Comparison of ENCODE assay signal across 18 cellular contexts in genomic region chr4:185726931-185727330, GRCh38.
DNase-seq lines count a peak whose midpoint lies in the region; ATAC-seq lines count a peak whose summit lies in the region.
"Had no signal": no experiment of that assay in that cellular context is flagged by ENCODE, and none has a peak within 500 bp of the region (broad histone marks: within the 10 kb centered on the region; RNA-seq: fewer than 3 reads in every experiment).

No MANE protein-coding gene starts in this region.

- no peak for ATAC-seq in GM18868 (IDR thresholded peaks at IDR 0.05; ENCODE audit: unreplicated experiment)
- ATAC-seq in HG03175 (IDR thresholded peaks at IDR 0.05; ENCODE audit: unreplicated experiment) = no peak

- peak; percentile 63 for DNase-seq in LHCN-M2 (ENCODE audit: low read depth)
- DNase-seq in dermis blood vessel endothelial cell = peak; percentile 59
- DNase-seq in CD8-positive, alpha-beta memory T cell = no peak
- DNase-seq in OCI-M1 (lab: John Stamatoyannopoulos, UW) = no peak
- DNase-seq: colonic mucosa, Karpas-422, kidney, NCI-H1436 treated with DMSO at 0.1 percent for 48 hours, NCI-H526, pancreas, SW 1271 had no signal

- no peaks in the 10 kb centered on the region for H3K4me1 Mint-ChIP-seq in CD8-positive, alpha-beta memory T cell

- H3K36me3 ChIP-seq in ACC112 (ENCODE audit: insufficient read depth, low read length) = no peaks in the 10 kb centered on the region
- H3K36me3 ChIP-seq in muscle layer of colon (ENCODE audit: insufficient read depth, low read length) = no peaks in the 10 kb centered on the region
- no peaks in the 10 kb centered on the region for H3K36me3 ChIP-seq in CD8-positive, alpha-beta memory T cell (ENCODE audit: insufficient read depth, low read length)
- H3K36me3 ChIP-seq: colonic mucosa, pancreas, vagina had no signal

- H3K9ac ChIP-seq in muscle layer of colon (ENCODE audit: low read length) = no peak overlapping the region

- no peak overlapping the region for H3K4me3 ChIP-seq in ACC112 (ENCODE audit: low read depth, low read length)
- H3K4me3 ChIP-seq in muscle layer of colon (ENCODE audit: low read depth in 1 of 2, low read length in 2 of 2) = no peak overlapping the region
- H3K4me3 ChIP-seq in CD8-positive, alpha-beta memory T cell (ENCODE audit: low read length) = no peak overlapping the region
- H3K4me3 ChIP-seq: colonic mucosa, pancreas, vagina had no signal

- 0 out of 2 replicates have a peak overlapping the region, but pooled peaks have one; percentile 15 for H3K27ac ChIP-seq in ACC112 (ENCODE audit: low read depth, low read length)
- H3K27ac ChIP-seq in muscle layer of colon (ENCODE audit: low read depth, low read length) = peak overlapping the region; percentile 20
- H3K27ac ChIP-seq in CD8-positive, alpha-beta memory T cell (ENCODE audit: low read depth, low read length) = no peak overlapping the region
- H3K27ac ChIP-seq: colonic mucosa, epithelial cell of prostate, vagina had no signal

- no peaks in the 10 kb centered on the region for H3K9me3 Mint-ChIP-seq in CD8-positive, alpha-beta memory T cell
- H3K9me3 Mint-ChIP-seq: stimulated activated naive CD8-positive, alpha-beta T cell treated with anti-CD3 and anti-CD28 coated beads, Interleukin-15, Interleukin-2, amounts not matched to agents 100 ng/mL and 50 ng/mL, for 24 hours had no signal

- H3K4me1 ChIP-seq in ACC112 (ENCODE audit: control insufficient read depth, insufficient read depth, low read length, unreplicated experiment) = peaks cover 36% of the 10 kb centered on the region
- peaks cover 50% of the 10 kb centered on the region for H3K4me1 ChIP-seq in muscle layer of colon (ENCODE audit: insufficient read depth, low read length)
- no peaks in the 10 kb centered on the region for H3K4me1 ChIP-seq in CD8-positive, alpha-beta memory T cell (ENCODE audit: insufficient read depth, low read length)
- H3K4me1 ChIP-seq: colonic mucosa had no signal

- H3K4me3 Mint-ChIP-seq in CD8-positive, alpha-beta memory T cell = no peak overlapping the region
- H3K4me3 Mint-ChIP-seq: stimulated activated naive CD8-positive, alpha-beta T cell treated with anti-CD3 and anti-CD28 coated beads, Interleukin-15, Interleukin-2, amounts not matched to agents 100 ng/mL and 50 ng/mL, for 24 hours had no signal

- H3K27me3 ChIP-seq in ACC112 (ENCODE audit: insufficient read depth, low read length) (no peaks in the 10 kb centered on the region), muscle layer of colon (ENCODE audit: control insufficient read depth in 1 of 2, insufficient read depth in 2 of 2, low read length in 2 of 2) (no peaks in the 10 kb centered on the region)
- no peaks in the 10 kb centered on the region for H3K27me3 ChIP-seq in CD8-positive, alpha-beta memory T cell (ENCODE audit: insufficient read depth, low read length, poor library complexity, severe bottlenecking)
- H3K27me3 ChIP-seq: colonic mucosa, pancreas, vagina had no signal

- CTCF ChIA-PET in CD8-positive, alpha-beta memory T cell (lab: Charles Lee) = no interaction called here

- H3K36me3 Mint-ChIP-seq in CD8-positive, alpha-beta memory T cell = no peaks in the 10 kb centered on the region

- H3K27me3 Mint-ChIP-seq in CD8-positive, alpha-beta memory T cell = peaks cover 2 to 4% of the 10 kb centered on the region in 2 donors

- H2AFZ ChIP-seq in ACC112 (ENCODE audit: low read length, unreplicated experiment) = no peak overlapping the region

- H3K27ac Mint-ChIP-seq in CD8-positive, alpha-beta memory T cell = no peak overlapping the region
- H3K27ac Mint-ChIP-seq: stimulated activated naive CD8-positive, alpha-beta T cell treated with anti-CD3 and anti-CD28 coated beads, Interleukin-15, Interleukin-2, amounts not matched to agents 100 ng/mL and 50 ng/mL, for 24 hours had no signal

- H3K9me3 ChIP-seq in muscle layer of colon (ENCODE audit: low read length) = no peaks in the 10 kb centered on the region
- no peaks in the 10 kb centered on the region for H3K9me3 ChIP-seq in CD8-positive, alpha-beta memory T cell (ENCODE audit: low read length)
- H3K9me3 ChIP-seq: colonic mucosa, pancreas, vagina had no signal

- POLR2A ChIA-PET in CD8-positive, alpha-beta memory T cell (lab: Charles Lee) = no interaction called here

- H3K79me2 ChIP-seq in ACC112 (ENCODE audit: control insufficient read depth, insufficient read depth, low read length, unreplicated experiment) = no peaks in the 10 kb centered on the region

Comparison
In these comparisons a context has a peak if more than half of its experiments do, and no peak if none do; other contexts are left out.
1. DNase-seq: peak in LHCN-M2 (single experiment) and dermis blood vessel endothelial cell (single experiment); none in CD8-positive, alpha-beta memory T cell (0 of 5) and OCI-M1 (single experiment).